In genomic region chr2:233974530-233975071, GRCh38 we compare ENCODE assay signal across 9 cellular contexts. TPM values are rescaled to one million over a fixed set of nuclear protein-coding genes. Genes with fewer than 3 reads are reported as not detected.
DNase-seq lines count a peak whose midpoint lies in the region; ATAC-seq, FAIRE-seq and TF ChIP-seq lines count a peak whose summit lies in the region.
"Had no signal": no experiment of that assay in that cellular context is flagged by ENCODE, and none has a peak within 500 bp of the region (broad histone marks: within the 10 kb centered on the region; RNA-seq: fewer than 3 reads in every experiment).

No MANE protein-coding gene starts in this region.

- intact Hi-C loops in adrenal gland (cut with DNase I) = loop anchor here in 1 of 2 donors (10.0 kb wide), 1 partner anchor 570 kb away; no protein-coding TSS in a partner anchor

- H3K9ac ChIP-seq in HUES48 (ENCODE audit: low read depth, low read length) = no peak overlapping the region

- peak; percentile 56 for ATAC-seq in left lobe of liver

- no peak for TF ChIP-seq POLR2A in adrenal gland (IDR thresholded peaks at IDR 0.05)

- H3K9me3 ChIP-seq in BE2C (peaks cover 3% of the 10 kb centered on the region; the same call in 1 of the 2 replicates), HUES48 (ENCODE audit: control insufficient read depth, insufficient read depth, low read length) (no peaks in the 10 kb centered on the region), adrenal gland (replicated peaks in 1 of 3) (no peaks in the 10 kb centered on the region), small intestine (ENCODE audit: control insufficient read depth, low read depth) (no peaks in the 10 kb centered on the region)

- DNase-seq in BE2C = peak; percentile 79
- DNase-seq in adrenal gland = peak; percentile 55 to 99 (median 89)
- DNase-seq in left lobe of liver (ENCODE audit: low spot score) = peak; percentile 90
- no peak for DNase-seq in cerebellar nuclear complex (lab: John Stamatoyannopoulos, UW)
- no peak for DNase-seq in OCI-M1 (lab: John Stamatoyannopoulos, UW)
- no peak for DNase-seq in activated CD4-positive, CD25-positive, alpha-beta regulatory T cell (lab: John Stamatoyannopoulos, UW)
- DNase-seq in small intestine = no peak

- H3K36me3 ChIP-seq in BE2C = no peaks in the 10 kb centered on the region
- H3K36me3 ChIP-seq in HUES48 (ENCODE audit: control insufficient read depth, insufficient read depth, low read length) = no peaks in the 10 kb centered on the region
- no peaks in the 10 kb centered on the region for H3K36me3 ChIP-seq in adrenal gland (replicated peaks in 1 of 2)
- H3K36me3 ChIP-seq in small intestine (ENCODE audit: control insufficient read depth in 2 of 2, insufficient read depth in 2 of 2, low read length in 2 of 2) = no peaks in the 10 kb centered on the region

- peaks cover 32% of the 10 kb centered on the region for H3K4me1 ChIP-seq in BE2C
- H3K4me1 ChIP-seq in HUES48 (ENCODE audit: control insufficient read depth, insufficient read depth, low read length) = no peaks in the 10 kb centered on the region
- H3K4me1 ChIP-seq in adrenal gland (replicated peaks in 1 of 2) = peaks cover 0 to 3% of the 10 kb centered on the region in 2 donors
- no peaks in the 10 kb centered on the region for H3K4me1 ChIP-seq in small intestine (ENCODE audit: control insufficient read depth in 2 of 2, insufficient read depth in 1 of 2, low read depth in 1 of 2, low read length in 1 of 2)

- 0 out of 2 replicates have a peak, but pooled peaks have one; percentile 1 for TF ChIP-seq CTCF in BE2C (IDR thresholded peaks at IDR 0.05; ENCODE audit: low read depth, low read length)
- no peak for TF ChIP-seq CTCF in adrenal gland (IDR thresholded peaks at IDR 0.05)

- H3K27ac ChIP-seq in HUES48 (ENCODE audit: low read depth, low read length) = peak overlapping the region; percentile 45
- H3K27ac ChIP-seq in adrenal gland = peak overlapping the region in 2 of 5 donors; percentile 21 to 28
- H3K27ac ChIP-seq in small intestine (ENCODE audit: low read depth in 1 of 2, low read length in 1 of 2) = no peak overlapping the region

- no peak for FAIRE-seq in small intestine (lab: Jason Lieb, UNC)
- FAIRE-seq: endometrium had no signal

- 28 to 51% (median 33%) methylated on average over 3 to 4 of the region's 4 CpGs for WGBS in adrenal gland, 4 donors
- 39 to 54% (median 53%) methylated on average over 4 of the region's 4 CpGs for WGBS in small intestine, 3 donors

- H3K4me3 ChIP-seq in BE2C (ENCODE audit: low read depth, low read length) (no peak overlapping the region), HUES48 (ENCODE audit: low read depth, low read length) (no peak overlapping the region), adrenal gland (no peak overlapping the region), small intestine (ENCODE audit: low read depth in 1 of 2, low read length in 2 of 2) (no peak overlapping the region)

- H3K27me3 ChIP-seq in BE2C = no peaks in the 10 kb centered on the region
- H3K27me3 ChIP-seq in HUES48 (ENCODE audit: control insufficient read depth, insufficient read depth, low read length) = no peaks in the 10 kb centered on the region
- peaks cover 7% of the 10 kb centered on the region for H3K27me3 ChIP-seq in adrenal gland
- H3K27me3 ChIP-seq in small intestine (ENCODE audit: control insufficient read depth in 2 of 2, insufficient read depth in 2 of 2, low read length in 2 of 2) = no peaks in the 10 kb centered on the region

RNA-seq across cellular contexts. Expression of gene TRPM8, which starts 57.4 kb away (rescaled TPM):
- 5.8 TPM for polyA plus RNA-seq in BE2C (2012; ENCODE audit: insufficient read depth, insufficient read length, low read depth)
- total RNA-seq in adrenal gland = not detected
- polyA plus RNA-seq in adrenal gland = not detected
- 66.5 TPM for total RNA-seq in left lobe of liver
- polyA plus RNA-seq in small intestine = not detected

Comparison
In these comparisons a context has a peak if more than half of its experiments do, and no peak if none do; other contexts are left out.
1. DNase-seq: peak in BE2C (single experiment), adrenal gland (7 of 7) and left lobe of liver (single experiment); none in cerebellar nuclear complex (0 of 2), OCI-M1 (single experiment), activated CD4-positive, CD25-positive, alpha-beta regulatory T cell (0 of 4) and small intestine (single experiment).
2. RNA of gene TRPM8, which starts 57.4 kb away (total RNA-seq): 66.5 TPM in left lobe of liver (single experiment); not detected in adrenal gland; every median in the first group is over 10 times any median in the second.